14 cellular contexts compared by ENCODE assay signal in genomic region chr19:33772102-33772857, GRCh38. TPM values are rescaled to one million over a fixed set of nuclear protein-coding genes. Genes with fewer than 3 reads are reported as not detected.
"Had no signal": no experiment of that assay in that cellular context is flagged by ENCODE, and none has a peak within 500 bp of the region (broad histone marks: within the 10 kb centered on the region; RNA-seq: fewer than 3 reads in every experiment).

No MANE protein-coding gene starts in this region.

- H3K4me2 ChIP-seq: neural progenitor cell had no signal

- H3K36me3 ChIP-seq: neural progenitor cell, neutrophil, ovary, right lobe of liver, sigmoid colon, suprapubic skin, tibial artery, transverse colon, upper lobe of left lung, uterus had no signal

- H3K9me3 ChIP-seq: neutrophil, ovary, psoas muscle, right lobe of liver, sigmoid colon, suprapubic skin, testis, tibial artery, transverse colon, upper lobe of left lung, uterus had no signal

- H3K27ac ChIP-seq: neural progenitor cell, neutrophil, ovary, parathyroid adenoma, psoas muscle, right lobe of liver, sigmoid colon, suprapubic skin, testis, tibial artery, transverse colon, upper lobe of left lung, uterus had no signal

- H3K4me3 ChIP-seq: neural progenitor cell, ovary, psoas muscle, right lobe of liver, sigmoid colon, suprapubic skin, tibial artery, transverse colon, upper lobe of left lung, uterus had no signal

- H3K4me1 ChIP-seq: neural progenitor cell, parathyroid adenoma, psoas muscle, right lobe of liver, suprapubic skin, tibial artery, transverse colon, uterus had no signal

- H2AFZ ChIP-seq: neural progenitor cell had no signal

- H3K27me3 ChIP-seq: neural progenitor cell, ovary, right lobe of liver, testis, transverse colon, upper lobe of left lung, uterus had no signal

- H3K9ac ChIP-seq: neural progenitor cell, parathyroid adenoma had no signal

RNA-seq across cellular contexts. Expression of gene KCTD15, which starts 24.4 kb away (rescaled TPM):
- polyA plus RNA-seq: naive thymus-derived CD4-positive, alpha-beta T cell had no signal
